ENCODE assay signal across 18 cellular contexts in genomic region chr7:101534015-101534803, GRCh38.
"Had no signal": no experiment of that assay in that cellular context is flagged by ENCODE, and none has a peak within 500 bp of the region (broad histone marks: within the 10 kb centered on the region; RNA-seq: fewer than 3 reads in every experiment).

No MANE protein-coding gene starts in this region.

- H3K27ac ChIP-seq: epithelial cell of prostate, esophagus muscularis mucosa, gastrocnemius medialis, heart right ventricle, left ventricle myocardium inferior, ovary, right atrium auricular region, tibial artery, upper lobe of right lung had no signal

- ATAC-seq: effector memory CD8-positive, alpha-beta T cell; gastrocnemius medialis; heart right ventricle; left cardiac atrium; stimulated activated naive CD8-positive, alpha-beta T cell treated with anti-CD3 and anti-CD28 coated beads, Interleukin-15, Interleukin-2, amounts not matched to agents 100 U/mL and 50 U/mL, for 24 hours; upper lobe of right lung had no signal

- H3K4me1 ChIP-seq: gastrocnemius medialis had no signal

- H3K9me3 ChIP-seq: esophagus muscularis mucosa, gastrocnemius medialis, ovary, right atrium auricular region, tibial artery, upper lobe of right lung had no signal

- H3K36me3 ChIP-seq: esophagus muscularis mucosa, gastrocnemius medialis, heart right ventricle, left ventricle myocardium inferior, ovary, right atrium auricular region, tibial artery, upper lobe of right lung had no signal

- DNase-seq: effector memory CD8-positive, alpha-beta T cell; gastrocnemius medialis; heart right ventricle; kidney; left cardiac atrium; left ventricle myocardium inferior; mesendoderm; naive B cell; ovary; small intestine; stimulated activated CD4-positive, alpha-beta T cell treated with anti-CD3 and anti-CD28 coated beads, Interleukin-12 subunit alpha, Interleukin-12 subunit beta, amount 100 ng/mL, for 4 hours; stimulated activated naive CD8-positive, alpha-beta T cell treated with anti-CD3 and anti-CD28 coated beads, Interleukin-15, Interleukin-2, amounts not matched to agents 100 U/mL and 50 U/mL, for 24 hours; tibial artery; upper lobe of right lung had no signal

- H3K4me3 ChIP-seq: esophagus muscularis mucosa, gastrocnemius medialis, heart right ventricle, left ventricle myocardium inferior, lung, ovary, right atrium auricular region, tibial artery, upper lobe of right lung had no signal

- H3K27me3 ChIP-seq: gastrocnemius medialis, ovary, right atrium auricular region, upper lobe of right lung had no signal

- FAIRE-seq: kidney, small intestine had no signal
